Comparison of ENCODE assay signal across 7 cellular contexts in genomic region chr6:31709157-31709556, GRCh38. TPM values are rescaled to one million over a fixed set of nuclear protein-coding genes. Genes with fewer than 3 reads are reported as not detected.
"Had no signal": no experiment of that assay in that cellular context is flagged by ENCODE, and none has a peak within 500 bp of the region (broad histone marks: within the 10 kb centered on the region; RNA-seq: fewer than 3 reads in every experiment).

No MANE protein-coding gene starts in this region.

RNA-seq across cellular contexts. Expression of gene LY6G6F, which starts 2.5 kb away (rescaled TPM):
- total RNA-seq: M059J, OCI-LY7, PC-9, Right ventricle myocardium superior, RPMI7951, SJSA1 had no signal
- polyA plus RNA-seq: SK-N-SH had no signal

RNA-seq across cellular contexts. Expression of gene LY6G6D, which starts 6.0 kb away (rescaled TPM):
- total RNA-seq: M059J, OCI-LY7, PC-9, Right ventricle myocardium superior, RPMI7951, SJSA1 had no signal
- polyA plus RNA-seq: SK-N-SH had no signal

RNA-seq across cellular contexts. Expression of gene LY6G6C, which starts 12.4 kb away (rescaled TPM):
- total RNA-seq: M059J, OCI-LY7, Right ventricle myocardium superior, RPMI7951, SJSA1 had no signal
- polyA plus RNA-seq: SK-N-SH had no signal

RNA-seq across cellular contexts. Expression of gene MPIG6B, which starts 14.0 kb away (rescaled TPM):
- total RNA-seq: M059J, OCI-LY7, RPMI7951, SJSA1 had no signal
- polyA plus RNA-seq: SK-N-SH had no signal
